Comparison of ENCODE assay signal across 8 cellular contexts in genomic region chr21:38773108-38774061, GRCh38. TPM values are rescaled to one million over a fixed set of nuclear protein-coding genes. Genes with fewer than 3 reads are reported as not detected.
DNase-seq lines count a peak whose midpoint lies in the region; ATAC-seq, FAIRE-seq and TF ChIP-seq lines count a peak whose summit lies in the region.

No MANE protein-coding gene starts in this region.

- no peaks in the 10 kb centered on the region for H3K36me3 ChIP-seq in prostate gland

- intact Hi-C loops in right cardiac atrium (cut with DNase I) (no loop called here), prostate gland (cut with DNase I) (no loop called here)

- no peak for TF ChIP-seq POLR2A in prostate gland (IDR thresholded peaks at IDR 0.05)
- no peak for TF ChIP-seq POLR2A in erythroblast (IDR thresholded peaks at IDR 0.05; ENCODE audit: low read length)

- peak overlapping the region; percentile 3 for H3K27ac ChIP-seq in right cardiac atrium (ENCODE audit: low read length)
- no peak overlapping the region for H3K27ac ChIP-seq in prostate gland

- H3K9me3 ChIP-seq in right cardiac atrium (ENCODE audit: control insufficient read depth, low read length) (no peaks in the 10 kb centered on the region), prostate gland (no peaks in the 10 kb centered on the region)

- peak; percentile 12 for DNase-seq in stimulated activated CD4-positive, alpha-beta T cell treated with anti-CD3 and anti-CD28 coated beads, Interleukin-12 subunit alpha, Interleukin-12 subunit beta, amount 100 ng/mL, for 4 hours
- DNase-seq in stimulated activated CD4-positive, alpha-beta T cell treated with anti-CD3 and anti-CD28 coated beads, Interleukin-2, amount 100 ng/mL, for 48 hours = no peak
- peak; percentile 45 to 62 for DNase-seq in activated T-cell treated with anti-CD3 and anti-CD28 coated beads, Interleukin-2, amount 50 U/mL, for 48 hours
- peak; percentile 63 to 76 (median 68) for DNase-seq in right cardiac atrium
- DNase-seq in urothelium cell line (ENCODE audit: low spot score) = peak; percentile 35
- DNase-seq in prostate gland (ENCODE audit: low spot score) = no peak
- DNase-seq in erythroblast (lab: John Stamatoyannopoulos, UW) = no peak

- H3K27me3 ChIP-seq in right cardiac atrium (ENCODE audit: control insufficient read depth, insufficient read depth) = no peaks in the 10 kb centered on the region
- H3K27me3 ChIP-seq in prostate gland (replicated peaks; ENCODE audit: insufficient read depth) = no peaks in the 10 kb centered on the region

- FAIRE-seq in urothelium cell line (lab: Jason Lieb, UNC) = no peak

- no peak for TF ChIP-seq CTCF in prostate gland (IDR thresholded peaks at IDR 0.05)

- peak; percentile 78 to 82 for ATAC-seq in right cardiac atrium
- ATAC-seq in HG03457 (IDR thresholded peaks at IDR 0.05; ENCODE audit: unreplicated experiment) = no peak

- H3K4me1 ChIP-seq in right cardiac atrium (ENCODE audit: control insufficient read depth, insufficient read depth, low read length) = no peaks in the 10 kb centered on the region
- H3K4me1 ChIP-seq in prostate gland (replicated peaks) = no peaks in the 10 kb centered on the region

- H3K4me3 ChIP-seq in right cardiac atrium (ENCODE audit: low read length) = no peak overlapping the region
- H3K4me3 ChIP-seq in prostate gland = no peak overlapping the region

- 68% methylated on average over 18 of the region's 18 CpGs for WGBS in right cardiac atrium
- 73% methylated on average over 18 of the region's 18 CpGs for WGBS in prostate gland

RNA-seq across cellular contexts. Expression of gene ETS2, which starts 32.3 kb away (rescaled TPM):
- total RNA-seq in right cardiac atrium = 10 to 100 TPM; 40.4 to 76.3 (median 44.8) TPM
- polyA plus RNA-seq in right cardiac atrium = 29.7 TPM
- total RNA-seq in prostate gland = 10 to 100 TPM; 53.3 to 80.2 TPM

Comparison
In these comparisons a context has a peak if more than half of its experiments do, and no peak if none do; other contexts are left out.
1. DNase-seq: peak in stimulated activated CD4-positive, alpha-beta T cell treated with anti-CD3 and anti-CD28 coated beads, Interleukin-12 subunit alpha, Interleukin-12 subunit beta, amount 100 ng/mL, for 4 hours (single experiment), activated T-cell treated with anti-CD3 and anti-CD28 coated beads, Interleukin-2, amount 50 U/mL, for 48 hours (2 of 2), right cardiac atrium (3 of 3) and urothelium cell line (single experiment); none in stimulated activated CD4-positive, alpha-beta T cell treated with anti-CD3 and anti-CD28 coated beads, Interleukin-2, amount 100 ng/mL, for 48 hours (0 of 2), prostate gland (single experiment) and erythroblast (0 of 2).